In genomic region chr5:3004361-3005080, GRCh38 we compare ENCODE assay signal across 1 cellular context.
TF ChIP-seq lines count a peak whose summit lies in the region.

No MANE protein-coding gene starts in this region.

TF ChIP-seq in H1, 55 proteins besides CTCF, POLR2A, EP300 and RAD21 (continued from another document):
- no peak for TF ChIP-seq SP1 (IDR thresholded peaks at IDR 0.05; ENCODE audit: low read depth, low read length)
- no peak for TF ChIP-seq SAP30 (IDR thresholded peaks at IDR 0.05; ENCODE audit: insufficient read depth, insufficient replicate concordance, low read length)
- no peak for TF ChIP-seq NRF1 (IDR thresholded peaks at IDR 0.05; ENCODE audit: low read depth, low read length)
- TF ChIP-seq CTBP2 (IDR thresholded peaks at IDR 0.05; ENCODE audit: borderline replicate concordance, insufficient read depth, insufficient read length, low read length), result no peak
